In the genomic region with DNA sequence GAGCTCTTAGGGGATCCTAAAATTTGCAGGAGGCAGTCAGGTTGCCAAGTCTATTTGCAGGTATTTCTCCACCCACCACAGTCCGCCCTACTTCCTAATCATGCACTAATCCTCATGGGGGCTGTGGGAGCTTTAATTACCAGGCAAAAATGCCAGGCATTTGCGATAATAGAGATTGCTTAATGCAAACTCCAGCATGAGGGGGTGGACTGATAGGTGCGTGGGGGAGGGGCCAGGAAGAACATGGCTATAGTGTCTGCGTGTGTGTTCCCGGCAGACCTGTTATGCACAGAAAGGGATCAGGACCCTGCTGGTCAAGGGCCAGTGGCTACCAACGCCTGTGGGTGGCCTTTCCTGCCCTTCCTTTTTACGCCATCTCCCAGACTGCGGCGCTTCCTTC, we compare ENCODE assay signal across 26 cellular contexts. TPM values are rescaled to one million over a fixed set of nuclear protein-coding genes. Genes with fewer than 3 reads are reported as not detected.
DNase-seq lines count a peak whose midpoint lies in the region; ATAC-seq and TF ChIP-seq lines count a peak whose summit lies in the region.
"Had no signal": no experiment of that assay in that cellular context is flagged by ENCODE, and none has a peak within 500 bp of the region (broad histone marks: within the 10 kb centered on the region; RNA-seq: fewer than 3 reads in every experiment).

No MANE protein-coding gene starts in this region.

- TF ChIP-seq CTCF in Calu3 (IDR thresholded peaks at IDR 0.05; ENCODE audit: unreplicated experiment) (no peak), WERI-Rb-1 (IDR thresholded peaks at IDR 0.05; ENCODE audit: low read depth, low read length) (no peak)

- no peak overlapping the region for H3K9ac ChIP-seq in trophoblast cell (ENCODE audit: low read length)

- no peak overlapping the region for H3K18ac ChIP-seq in trophoblast cell (ENCODE audit: low read length)

- no peaks in the 10 kb centered on the region for H3K27me3 Mint-ChIP-seq in Calu3 (ENCODE audit: unreplicated experiment)

- H3K79me2 ChIP-seq in trophoblast cell (ENCODE audit: control insufficient read depth, insufficient read depth, low read length, poor library complexity), result no peaks in the 10 kb centered on the region

- no peak overlapping the region for H2BK5ac ChIP-seq in trophoblast cell (ENCODE audit: low read depth, low read length, poor library complexity)

- peaks cover 19% of the 10 kb centered on the region for H3K36me3 Mint-ChIP-seq in Calu3 (ENCODE audit: insufficient read depth, unreplicated experiment)
- H3K36me3 Mint-ChIP-seq: activated naive CD4-positive, alpha-beta T cell treated with anti-CD3 and anti-CD28 coated beads, Interleukin-2, amount 50 U/mL, for 72 hours; CD4-positive, CD25-positive, alpha-beta regulatory T cell; natural killer cell treated with Interleukin-12 subunit alpha and Interleukin-12 subunit beta and Interleukin-15 and Interleukin-18, amount 100 ng/mL, for 72 hours; stimulated activated memory B cell treated with anti-CD40 and anti-IgM and Interleukin-4, amounts not matched to agents 10 μg/mL and 1 μg/mL and 100 μg/mL, for 72 hours had no signal

- H3K14ac ChIP-seq in trophoblast cell (ENCODE audit: low read length), result no peak overlapping the region

- H3K9me3 ChIP-seq in trophoblast cell (ENCODE audit: insufficient read depth, low read depth, low read length) (peaks cover 3% of the 10 kb centered on the region), WERI-Rb-1 (ENCODE audit: severe bottlenecking) (no peaks in the 10 kb centered on the region)
- H3K9me3 ChIP-seq: gastrocnemius medialis had no signal

- CTCF ChIA-PET in Calu3 (lab: Charles Lee), result interaction anchor here (0.5 to 1.6 kb wide), 8 partner anchors 10 to 506 kb away, joined by 3 to 5 read pairs (median 4); no protein-coding TSS in a partner anchor

- no peak for ATAC-seq in GM21529 (IDR thresholded peaks at IDR 0.05; ENCODE audit: unreplicated experiment)
- ATAC-seq: activated naive CD4-positive, alpha-beta T cell treated with anti-CD3 and anti-CD28 coated beads, Interleukin-2, amount 50 U/mL, for 72 hours; gastrocnemius medialis; HCT116; natural killer cell treated with Interleukin-12 subunit alpha and Interleukin-12 subunit beta and Interleukin-15 and Interleukin-18, amount 100 ng/mL, for 72 hours; SK-N-SH treated with all-trans-retinoic acid at 6 μM for 48 hours; stimulated activated memory B cell treated with anti-CD40 and anti-IgM and Interleukin-4, amounts not matched to agents 10 μg/mL and 1 μg/mL and 100 μg/mL, for 72 hours had no signal

- no peaks in the 10 kb centered on the region for H3K27me3 ChIP-seq in trophoblast cell (ENCODE audit: insufficient read depth, low read length)
- H3K27me3 ChIP-seq in WERI-Rb-1 (ENCODE audit: insufficient read depth, low read depth, severe bottlenecking), result no peaks in the 10 kb centered on the region
- H3K27me3 ChIP-seq: gastrocnemius medialis had no signal

- no peak overlapping the region for H2BK120ac ChIP-seq in trophoblast cell (ENCODE audit: insufficient read depth, low read length, poor library complexity)

- no peak overlapping the region for H2BK12ac ChIP-seq in trophoblast cell (ENCODE audit: low read length)

- peaks cover 4 to 6% of the 10 kb centered on the region in 2 experiments for H3K4me1 ChIP-seq in trophoblast cell (ENCODE audit: control insufficient read depth in 1 of 2, insufficient read depth in 2 of 2, low read length in 2 of 2)

- H3K4me3 Mint-ChIP-seq in Calu3 (ENCODE audit: low read depth, unreplicated experiment), result peak overlapping the region; percentile 15
- H3K4me3 Mint-ChIP-seq: CD4-positive, CD25-positive, alpha-beta regulatory T cell; natural killer cell treated with Interleukin-12 subunit alpha and Interleukin-12 subunit beta and Interleukin-15 and Interleukin-18, amount 100 ng/mL, for 72 hours; stimulated activated memory B cell treated with anti-CD40 and anti-IgM and Interleukin-4, amounts not matched to agents 10 μg/mL and 1 μg/mL and 100 μg/mL, for 72 hours had no signal

- H3K4me3 ChIP-seq in trophoblast cell (ENCODE audit: low read depth, low read length), result no peak overlapping the region
- no peak overlapping the region for H3K4me3 ChIP-seq in WERI-Rb-1 (ENCODE audit: low read depth, low read length)
- H3K4me3 ChIP-seq: gastrocnemius medialis had no signal

- H4K91ac ChIP-seq in trophoblast cell (ENCODE audit: low read depth, low read length), result no peak overlapping the region

- H3K4ac ChIP-seq in trophoblast cell (ENCODE audit: low read depth, low read length), result no peak overlapping the region

- no peak overlapping the region for H2AFZ ChIP-seq in trophoblast cell (ENCODE audit: insufficient read depth, low read length, poor library complexity)

- H3K9me3 Mint-ChIP-seq in Calu3 (ENCODE audit: low read depth, unreplicated experiment), result no peaks in the 10 kb centered on the region
- H3K9me3 Mint-ChIP-seq: natural killer cell treated with Interleukin-12 subunit alpha and Interleukin-12 subunit beta and Interleukin-15 and Interleukin-18, amount 100 ng/mL, for 72 hours had no signal

- DNase-seq in Calu3 (peak; percentile 76), NCI-H69 (lab: John Stamatoyannopoulos, UW) (peak; percentile 47), iPS-NIHi7 (ENCODE audit: extremely low spot score) (peak; percentile 43), trophoblast cell (peak; percentile 75 to 77), WERI-Rb-1 (no peak), SHP77 treated with DMSO at 0.1 percent for 48 hours (lab: John Stamatoyannopoulos, UW) (no peak)
- no peak for DNase-seq in activated CD4-positive, alpha-beta T cell treated with anti-CD3 and anti-CD28 coated beads, Interleukin-2, amount 50 U/mL, for 4 hours
- DNase-seq: activated CD4-positive, alpha-beta T cell treated with anti-CD3 and anti-CD28 coated beads, Interleukin-2, amount 50 U/mL, for 1 hour; CD4-positive, CD25-positive, alpha-beta regulatory T cell; cerebellar nuclear complex; effector CD8-positive, alpha-beta T cell; erythroblast; gastrocnemius medialis; GF-D8; Karpas-422; kidney; NCI-H1930; RPMI8226; stimulated activated CD4-positive, alpha-beta T cell treated with anti-CD3 and anti-CD28 coated beads, Interleukin-2, amount 100 ng/mL, for 24 hours had no signal

- H3K4me2 ChIP-seq in trophoblast cell (ENCODE audit: low read length), result no peak overlapping the region

- H3K4me1 Mint-ChIP-seq in Calu3 (ENCODE audit: low read depth, unreplicated experiment), result peaks cover 44% of the 10 kb centered on the region
- H3K4me1 Mint-ChIP-seq: CD4-positive, CD25-positive, alpha-beta regulatory T cell; stimulated activated memory B cell treated with anti-CD40 and anti-IgM and Interleukin-4, amounts not matched to agents 10 μg/mL and 1 μg/mL and 100 μg/mL, for 72 hours had no signal

- H3K36me3 ChIP-seq in trophoblast cell (ENCODE audit: control insufficient read depth in 1 of 2, insufficient read depth in 2 of 2, low read length in 2 of 2) (no peaks in the 10 kb centered on the region), WERI-Rb-1 (no peaks in the 10 kb centered on the region)
- H3K36me3 ChIP-seq: gastrocnemius medialis had no signal

- peak overlapping the region; percentile 62 for H3K27ac Mint-ChIP-seq in Calu3 (ENCODE audit: unreplicated experiment)
- H3K27ac Mint-ChIP-seq: activated naive CD4-positive, alpha-beta T cell treated with anti-CD3 and anti-CD28 coated beads, Interleukin-2, amount 50 U/mL, for 72 hours; CD4-positive, CD25-positive, alpha-beta regulatory T cell; natural killer cell treated with Interleukin-12 subunit alpha and Interleukin-12 subunit beta and Interleukin-15 and Interleukin-18, amount 100 ng/mL, for 72 hours; stimulated activated memory B cell treated with anti-CD40 and anti-IgM and Interleukin-4, amounts not matched to agents 10 μg/mL and 1 μg/mL and 100 μg/mL, for 72 hours had no signal

- intact Hi-C loops in Calu3 (cut with micrococcal nuclease; ENCODE audit: unreplicated experiment), result loop anchor here (2.0 kb wide), 2 partner anchors 47 to 79 kb away; no protein-coding TSS in a partner anchor

- no TSS peak for BruUV-seq in Calu3 (replicated peaks; lab: Mats Ljungman, UMichigan)

- no peak overlapping the region for H2AK5ac ChIP-seq in trophoblast cell (ENCODE audit: low read length)

- WGBS in trophoblast cell (ENCODE audit: extremely low coverage, insufficient coverage, insufficient read length), result no CpG with 5 or more reads among the region's 9 CpGs

- no peak overlapping the region for H4K8ac ChIP-seq in trophoblast cell (ENCODE audit: low read depth, low read length)

- H3K23ac ChIP-seq in trophoblast cell (ENCODE audit: low read length), result no peak overlapping the region

- H3K27ac ChIP-seq in trophoblast cell (ENCODE audit: low read depth, low read length), result no peak overlapping the region
- no peak overlapping the region for H3K27ac ChIP-seq in WERI-Rb-1

- no peaks in the 10 kb centered on the region for H3K79me1 ChIP-seq in trophoblast cell (ENCODE audit: low read length)

- H4K12ac ChIP-seq in trophoblast cell (ENCODE audit: low read depth, low read length), result no peak overlapping the region

RNA-seq across cellular contexts. Expression of gene AQP1, which starts 15.6 kb away (rescaled TPM):
- 1.7 and 2.6 TPM in 2 replicates for total RNA-seq in Calu3 (2022)
- 31.8 and 35.6 TPM in 2 replicates for polyA plus RNA-seq in trophoblast cell (2013)
- total RNA-seq: HT1080 had no signal
- polyA plus RNA-seq: CD4-positive, CD25-positive, alpha-beta regulatory T cell had no signal

Comparison
In these comparisons a context has a peak if more than half of its experiments do, and no peak if none do; other contexts are left out.
1. DNase-seq: peak in Calu3 (single experiment), NCI-H69 (single experiment), iPS-NIHi7 (single experiment) and trophoblast cell (2 of 2); none in WERI-Rb-1 (single experiment), activated CD4-positive, alpha-beta T cell treated with anti-CD3 and anti-CD28 coated beads, Interleukin-2, amount 50 U/mL, for 4 hours (0 of 2) and SHP77 treated with DMSO at 0.1 percent for 48 hours (single experiment).